8 cellular contexts compared by ENCODE assay signal in genomic region chr1:46246548-46247432, GRCh38. TPM values are rescaled to one million over a fixed set of nuclear protein-coding genes. Genes with fewer than 3 reads are reported as not detected.
DNase-seq lines count a peak whose midpoint lies in the region; ATAC-seq and TF ChIP-seq lines count a peak whose summit lies in the region.

No MANE protein-coding gene starts in this region.

- no peak for TF ChIP-seq CTCF in choroid plexus epithelial cell (conservative IDR thresholded peaks at IDR 0.05; ENCODE audit: low read depth, low read length)

- peak overlapping the region; percentile 81 for H3K4me3 ChIP-seq in choroid plexus epithelial cell (ENCODE audit: low read depth, low read length)

- peak; percentile 67 for DNase-seq in EL
- DNase-seq in HuH-7.5 (ENCODE audit: low spot score) = peak; percentile 92
- peak; percentile 32 for DNase-seq in T-helper 9 cell
- DNase-seq in choroid plexus epithelial cell (ENCODE audit: low read depth) = peak; percentile 67
- peak; percentile 92 for DNase-seq in left lobe of liver (ENCODE audit: low spot score)
- peak; percentile 35 to 55 for DNase-seq in stimulated activated CD4-positive, alpha-beta T cell treated with anti-CD3 and anti-CD28 coated beads, Interleukin-4, amount 100 ng/mL, for 48 hours (ENCODE audit: low read depth in 2 of 2)
- DNase-seq in NCI-H2029 (lab: John Stamatoyannopoulos, UW) = no peak

- ATAC-seq in GM21526 (IDR thresholded peaks at IDR 0.05; ENCODE audit: low FRiP score, unreplicated experiment) (peak; percentile 48), left lobe of liver (peak; percentile 90)

RNA-seq across cellular contexts. Expression of gene RAD54L, which starts 0.8 kb away (rescaled TPM):
- 0.33 TPM for total RNA-seq in left lobe of liver

RNA-seq across cellular contexts. Expression of gene LURAP1, which starts 43.7 kb away (rescaled TPM):
- total RNA-seq in left lobe of liver = 0.40 TPM

RNA-seq across cellular contexts. Expression of gene POMGNT1, which starts 48.6 kb away (rescaled TPM):
- total RNA-seq in left lobe of liver = 39.8 TPM

RNA-seq across cellular contexts. Expression of gene LRRC41, which starts 56.6 kb away (rescaled TPM):
- total RNA-seq in left lobe of liver = 23.1 TPM

RNA-seq across cellular contexts. Expression of gene UQCRH, which starts 56.7 kb away (rescaled TPM):
- total RNA-seq in left lobe of liver = 68.7 TPM
